Comparison of ENCODE assay signal across 1 cellular context in the genomic region with DNA sequence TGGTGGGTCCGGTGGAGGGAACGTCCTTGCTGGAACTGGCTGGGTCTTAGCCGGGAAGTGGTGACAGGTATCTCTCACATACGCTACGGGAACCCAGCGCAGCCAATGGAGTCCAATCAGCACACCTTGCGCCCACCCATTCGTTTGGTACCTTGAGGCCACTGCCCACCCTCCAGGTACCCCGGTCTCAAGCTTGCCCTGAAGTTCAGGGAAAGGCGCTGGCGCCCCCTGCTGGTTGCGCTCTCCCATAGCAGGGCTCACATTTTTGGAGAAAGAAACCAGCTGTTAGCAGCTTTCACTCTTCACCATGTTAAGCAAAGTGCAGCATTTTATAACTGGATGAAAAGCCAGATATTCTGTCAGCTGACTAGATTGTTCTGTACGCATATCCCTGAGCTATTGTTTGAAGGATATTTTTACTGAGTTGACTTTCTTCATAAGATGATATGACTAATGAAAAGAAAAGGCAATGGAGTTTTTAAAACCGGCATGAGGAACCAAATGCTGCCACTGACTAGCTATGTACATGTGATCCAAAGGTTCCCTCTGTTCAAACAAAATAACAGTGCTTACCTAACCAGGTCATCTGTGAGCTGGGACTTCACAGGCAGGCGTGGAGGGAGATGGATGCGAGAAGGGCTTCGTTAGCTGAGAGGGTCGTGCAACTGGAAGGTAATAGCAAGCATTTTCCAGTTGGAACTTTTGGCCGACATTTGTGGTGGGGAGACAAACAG.
TF ChIP-seq lines count a peak whose summit lies in the region.

No MANE protein-coding gene starts in this region.

TF ChIP-seq in HepG2, 621 proteins besides CTCF, POLR2A, EP300 and RAD21 (continued from another document and continues in another):
- TF ChIP-seq KMT2A (CRISPR knock-in tag; IDR thresholded peaks at IDR 0.05) = 0 out of 2 replicates have a peak, but pooled peaks have one; percentile 18
- TF ChIP-seq, protein P1, sequence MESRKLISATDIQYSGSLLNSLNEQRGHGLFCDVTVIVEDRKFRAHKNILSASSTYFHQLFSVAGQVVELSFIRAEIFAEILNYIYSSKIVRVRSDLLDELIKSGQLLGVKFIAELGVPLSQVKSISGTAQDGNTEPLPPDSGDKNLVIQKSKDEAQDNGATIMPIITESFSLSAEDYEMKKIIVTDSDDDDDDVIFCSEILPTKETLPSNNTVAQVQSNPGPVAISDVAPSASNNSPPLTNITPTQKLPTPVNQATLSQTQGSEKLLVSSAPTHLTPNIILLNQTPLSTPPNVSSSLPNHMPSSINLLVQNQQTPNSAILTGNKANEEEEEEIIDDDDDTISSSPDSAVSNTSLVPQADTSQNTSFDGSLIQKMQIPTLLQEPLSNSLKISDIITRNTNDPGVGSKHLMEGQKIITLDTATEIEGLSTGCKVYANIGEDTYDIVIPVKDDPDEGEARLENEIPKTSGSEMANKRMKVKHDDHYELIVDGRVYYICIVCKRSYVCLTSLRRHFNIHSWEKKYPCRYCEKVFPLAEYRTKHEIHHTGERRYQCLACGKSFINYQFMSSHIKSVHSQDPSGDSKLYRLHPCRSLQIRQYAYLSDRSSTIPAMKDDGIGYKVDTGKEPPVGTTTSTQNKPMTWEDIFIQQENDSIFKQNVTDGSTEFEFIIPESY (CRISPR knock-in tag; IDR thresholded peaks at IDR 0.05) = peak; percentile 30; the same call in 1 of the 2 replicates
- no peak for TF ChIP-seq RFX1 (IDR thresholded peaks at IDR 0.05)
- no peak for TF ChIP-seq IRX3 (CRISPR knock-in tag; IDR thresholded peaks at IDR 0.05; ENCODE audit: borderline replicate concordance, low read depth)
- TF ChIP-seq, protein P2, sequence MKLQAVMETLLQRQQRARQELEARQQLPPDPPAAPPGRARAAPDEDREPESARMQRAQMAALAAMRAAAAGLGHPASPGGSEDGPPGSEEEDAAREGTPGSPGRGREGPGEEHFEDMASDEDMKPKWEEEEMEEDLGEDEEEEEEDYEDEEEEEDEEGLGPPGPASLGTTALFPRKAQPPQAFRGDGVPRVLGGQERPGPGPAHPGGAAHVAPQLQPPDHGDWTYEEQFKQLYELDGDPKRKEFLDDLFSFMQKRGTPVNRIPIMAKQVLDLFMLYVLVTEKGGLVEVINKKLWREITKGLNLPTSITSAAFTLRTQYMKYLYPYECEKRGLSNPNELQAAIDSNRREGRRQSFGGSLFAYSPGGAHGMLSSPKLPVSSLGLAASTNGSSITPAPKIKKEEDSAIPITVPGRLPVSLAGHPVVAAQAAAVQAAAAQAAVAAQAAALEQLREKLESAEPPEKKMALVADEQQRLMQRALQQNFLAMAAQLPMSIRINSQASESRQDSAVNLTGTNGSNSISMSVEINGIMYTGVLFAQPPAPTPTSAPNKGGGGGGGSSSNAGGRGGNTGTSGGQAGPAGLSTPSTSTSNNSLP (IDR thresholded peaks at IDR 0.05; ENCODE audit: low read depth, low read length) = no peak
- peak; percentile 41 for TF ChIP-seq SMC3 (IDR thresholded peaks at IDR 0.05; ENCODE audit: low read length)
- no peak for TF ChIP-seq MAFF (IDR thresholded peaks at IDR 0.05; ENCODE audit: low read depth, low read length)
- TF ChIP-seq SAP130 (CRISPR knock-in tag; IDR thresholded peaks at IDR 0.05; ENCODE audit: low read depth) = peak; percentile 65
- no peak for TF ChIP-seq ZNF253 (CRISPR knock-in tag; IDR thresholded peaks at IDR 0.05; ENCODE audit: borderline replicate concordance)
- TF ChIP-seq FOXO4 (CRISPR knock-in tag; conservative IDR thresholded peaks at IDR 0.05) = no peak
- no peak for TF ChIP-seq HMG20A (CRISPR knock-in tag; IDR thresholded peaks at IDR 0.05; ENCODE audit: borderline replicate concordance)
- no peak for TF ChIP-seq SP5 (CRISPR knock-in tag; IDR thresholded peaks at IDR 0.05; ENCODE audit: borderline replicate concordance, low read depth)
- TF ChIP-seq IRF9 (CRISPR knock-in tag; IDR thresholded peaks at IDR 0.05; ENCODE audit: borderline replicate concordance) = no peak
- no peak for TF ChIP-seq SP1 (IDR thresholded peaks at IDR 0.05)
- TF ChIP-seq SP1 (CRISPR knock-in tag; IDR thresholded peaks at IDR 0.05) = no peak
- no peak for TF ChIP-seq ZNF274 (CRISPR knock-in tag; IDR thresholded peaks at IDR 0.05)
- TF ChIP-seq ZNF280D (CRISPR knock-in tag; IDR thresholded peaks at IDR 0.05) = no peak
- TF ChIP-seq JUND (CRISPR knock-in tag; IDR thresholded peaks at IDR 0.05) = no peak
- no peak for TF ChIP-seq ZNF18 (CRISPR knock-in tag; IDR thresholded peaks at IDR 0.05; ENCODE audit: insufficient replicate concordance)
- TF ChIP-seq EED (CRISPR knock-in tag; IDR thresholded peaks at IDR 0.05) = no peak
- no peak for TF ChIP-seq POGK (CRISPR knock-in tag; conservative IDR thresholded peaks at IDR 0.05)
- TF ChIP-seq RARG (CRISPR knock-in tag; IDR thresholded peaks at IDR 0.05; ENCODE audit: low read depth) = no peak
- no peak for TF ChIP-seq YEATS2 (CRISPR knock-in tag; IDR thresholded peaks at IDR 0.05; ENCODE audit: borderline replicate concordance)
- no peak for TF ChIP-seq ZBTB7B (CRISPR knock-in tag; IDR thresholded peaks at IDR 0.05)
- TF ChIP-seq ZNF713 (CRISPR knock-in tag; IDR thresholded peaks at IDR 0.05) = no peak
- peak; percentile 50; the same call in 1 of the 2 replicates for TF ChIP-seq HNF4G (IDR thresholded peaks at IDR 0.05; ENCODE audit: borderline replicate concordance, low read depth, low read length)
- TF ChIP-seq HNF4G (CRISPR knock-in tag; IDR thresholded peaks at IDR 0.05; ENCODE audit: borderline replicate concordance, low read depth) = no peak
- no peak for TF ChIP-seq ZNF549 (CRISPR knock-in tag; IDR thresholded peaks at IDR 0.05)
- no peak for TF ChIP-seq HOXD1 (CRISPR knock-in tag; IDR thresholded peaks at IDR 0.05)
- no peak for TF ChIP-seq TCF7 (IDR thresholded peaks at IDR 0.05; ENCODE audit: low read depth)
- no peak for TF ChIP-seq AGO2 (optimal IDR thresholded peaks at IDR 0.05; ENCODE audit: low read depth, low read length)
- TF ChIP-seq HNF1A (IDR thresholded peaks at IDR 0.05; ENCODE audit: low read depth) = no peak
- TF ChIP-seq HNF1A (CRISPR knock-in tag; IDR thresholded peaks at IDR 0.05; ENCODE audit: borderline replicate concordance) = no peak
- TF ChIP-seq HCFC1 (IDR thresholded peaks at IDR 0.05; ENCODE audit: low read depth, low read length) = no peak
- TF ChIP-seq ZNF124 (CRISPR knock-in tag; IDR thresholded peaks at IDR 0.05) = no peak
- no peak for TF ChIP-seq ETV6 (CRISPR knock-in tag; conservative IDR thresholded peaks at IDR 0.05)
- TF ChIP-seq, protein P3, sequence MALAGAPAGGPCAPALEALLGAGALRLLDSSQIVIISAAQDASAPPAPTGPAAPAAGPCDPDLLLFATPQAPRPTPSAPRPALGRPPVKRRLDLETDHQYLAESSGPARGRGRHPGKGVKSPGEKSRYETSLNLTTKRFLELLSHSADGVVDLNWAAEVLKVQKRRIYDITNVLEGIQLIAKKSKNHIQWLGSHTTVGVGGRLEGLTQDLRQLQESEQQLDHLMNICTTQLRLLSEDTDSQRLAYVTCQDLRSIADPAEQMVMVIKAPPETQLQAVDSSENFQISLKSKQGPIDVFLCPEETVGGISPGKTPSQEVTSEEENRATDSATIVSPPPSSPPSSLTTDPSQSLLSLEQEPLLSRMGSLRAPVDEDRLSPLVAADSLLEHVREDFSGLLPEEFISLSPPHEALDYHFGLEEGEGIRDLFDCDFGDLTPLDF (CRISPR knock-in tag; IDR thresholded peaks at IDR 0.05) = no peak
- no peak for TF ChIP-seq ZNF451 (CRISPR knock-in tag; IDR thresholded peaks at IDR 0.05)
- 0 out of 2 replicates have a peak, but pooled peaks have one; percentile 27 for TF ChIP-seq ZNF644 (CRISPR knock-in tag; IDR thresholded peaks at IDR 0.05; ENCODE audit: low read depth)
- no peak for TF ChIP-seq ATAD3A (CRISPR knock-in tag; IDR thresholded peaks at IDR 0.05)
- no peak for TF ChIP-seq PHF8 (CRISPR knock-in tag; IDR thresholded peaks at IDR 0.05)
- TF ChIP-seq ZBTB21 (CRISPR knock-in tag; IDR thresholded peaks at IDR 0.05) = no peak
- TF ChIP-seq TSC22D2 (CRISPR knock-in tag; IDR thresholded peaks at IDR 0.05; ENCODE audit: borderline replicate concordance) = no peak
- peak; percentile 55; the same call in 1 of the 2 replicates for TF ChIP-seq KDM5B (CRISPR knock-in tag; IDR thresholded peaks at IDR 0.05; ENCODE audit: borderline replicate concordance)
